ENCODE assay signal across 8 cellular contexts in the genomic region with DNA sequence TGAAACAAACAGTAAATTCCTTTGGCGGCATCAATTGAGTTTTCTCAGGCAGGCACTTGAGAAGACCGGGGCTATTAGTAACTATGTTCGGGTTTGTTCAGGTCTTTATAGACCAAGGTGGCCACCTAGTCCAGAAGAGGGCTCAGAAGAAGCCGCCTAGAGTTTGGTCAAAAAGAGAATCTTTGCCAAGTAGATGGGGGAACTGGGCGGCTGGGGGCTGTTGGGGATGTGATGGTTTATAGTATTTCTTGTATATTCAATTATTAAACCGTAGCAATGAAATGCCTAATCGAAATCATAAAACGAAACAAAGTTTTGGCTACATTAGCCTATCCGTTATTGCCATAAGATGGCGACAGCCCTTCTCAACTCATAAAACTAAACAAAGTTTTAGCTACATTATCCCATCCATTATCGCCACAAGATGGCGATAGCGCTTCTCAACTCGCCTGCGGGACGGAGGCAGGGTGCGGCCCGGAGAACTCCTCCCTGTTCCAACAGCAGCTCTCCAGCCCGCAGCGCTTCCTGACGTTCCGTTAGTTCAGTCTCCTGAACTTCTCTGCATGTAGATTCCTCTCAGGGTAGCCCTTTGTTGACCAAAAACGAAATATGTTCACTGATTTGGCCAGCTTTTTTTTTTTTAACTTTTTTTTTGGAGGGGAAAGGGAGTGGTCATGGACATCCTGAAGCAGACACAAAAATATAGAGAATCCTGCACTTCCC.
DNase-seq lines count a peak whose midpoint lies in the region; ATAC-seq and TF ChIP-seq lines count a peak whose summit lies in the region.

No MANE protein-coding gene starts in this region.

- peak overlapping the region; percentile 83 for H3K4me2 ChIP-seq in skeletal muscle satellite cell (ENCODE audit: low read length)

- DNase-seq in ELF-1 (ENCODE audit: low read depth, low spot score) (peak; percentile 89), LNCaP clone FGC (ENCODE audit: low read depth) (peak; percentile 81), T-helper 9 cell (peak; percentile 72), astrocyte of the hippocampus (ENCODE audit: low read depth, low spot score) (peak; percentile 96), NCI-H510A treated with DMSO at 0.1 percent for 48 hours (lab: John Stamatoyannopoulos, UW) (no peak)

- H3K36me3 ChIP-seq in iPS-15b (ENCODE audit: control insufficient read depth, insufficient read depth, low read length), result no peaks in the 10 kb centered on the region
- no peaks in the 10 kb centered on the region for H3K36me3 ChIP-seq in skeletal muscle satellite cell (ENCODE audit: insufficient read depth, low read length)

- no peak overlapping the region for H3K9ac ChIP-seq in iPS-15b (ENCODE audit: low read depth, low read length)
- H3K9ac ChIP-seq in skeletal muscle satellite cell (ENCODE audit: low read depth, low read length), result peak overlapping the region; percentile 79

- H3K4me3 ChIP-seq in LNCaP clone FGC (ENCODE audit: low read depth, low read length), result peak overlapping the region; percentile 14; the same call in 1 of the 2 replicates
- peak overlapping the region; percentile 24 for H3K4me3 ChIP-seq in iPS-15b (ENCODE audit: low read depth, low read length)
- peak overlapping the region; percentile 68 for H3K4me3 ChIP-seq in skeletal muscle satellite cell (ENCODE audit: low read length)

- peak; percentile 41 for ATAC-seq in GM21825 (IDR thresholded peaks at IDR 0.05; ENCODE audit: unreplicated experiment)

- H3K4me1 ChIP-seq in iPS-15b (ENCODE audit: control insufficient read depth, insufficient read depth, low read length) (no peaks in the 10 kb centered on the region), skeletal muscle satellite cell (ENCODE audit: control insufficient read depth, insufficient read depth, low read length) (peaks cover 16% of the 10 kb centered on the region)

- peak; percentile 95 for TF ChIP-seq CTCF in LNCaP clone FGC (IDR thresholded peaks at IDR 0.05; ENCODE audit: control insufficient read depth, extremely low read depth, insufficient read depth)

- H3K9me3 ChIP-seq in iPS-15b (ENCODE audit: control insufficient read depth, insufficient read depth, low read length) (no peaks in the 10 kb centered on the region), skeletal muscle satellite cell (replicated peaks; ENCODE audit: low read length) (no peaks in the 10 kb centered on the region)

- no peaks in the 10 kb centered on the region for H3K27me3 ChIP-seq in iPS-15b (ENCODE audit: control insufficient read depth, insufficient read depth, low read length)
- H3K27me3 ChIP-seq in skeletal muscle satellite cell (ENCODE audit: control insufficient read depth, insufficient read depth, low read length), result no peaks in the 10 kb centered on the region

Comparison
In these comparisons a context has a peak if more than half of its experiments do, and no peak if none do; other contexts are left out.
1. H3K4me3 ChIP-seq: peak in every context shown above with its lines; median percentile 68 in skeletal muscle satellite cell; 24 in iPS-15b; 14 in LNCaP clone FGC.